ENCODE assay signal across 9 cellular contexts in genomic region chr7:93890041-93890463, GRCh38. TPM values are rescaled to one million over a fixed set of nuclear protein-coding genes. Genes with fewer than 3 reads are reported as not detected.
DNase-seq lines count a peak whose midpoint lies in the region; ATAC-seq and TF ChIP-seq lines count a peak whose summit lies in the region.
"Had no signal": no experiment of that assay in that cellular context is flagged by ENCODE, and none has a peak within 500 bp of the region (broad histone marks: within the 10 kb centered on the region; RNA-seq: fewer than 3 reads in every experiment).

No MANE protein-coding gene starts in this region.

- H2AFZ ChIP-seq in neuron (ENCODE audit: low read depth, low read length) = peak overlapping the region; percentile 95

- H3K4me3 ChIP-seq in fibroblast of mammary gland (ENCODE audit: control insufficient read depth, low read depth, low read length) (peak overlapping the region; percentile 79), neuron (ENCODE audit: low read length) (peak overlapping the region; percentile 75)

- no peaks in the 10 kb centered on the region for H3K4me1 ChIP-seq in neuron (ENCODE audit: insufficient read depth, low read length)

- H3K27me3 ChIP-seq in neuron (ENCODE audit: insufficient read depth, low read length) = no peaks in the 10 kb centered on the region

- H3K9me3 ChIP-seq in neuron (ENCODE audit: low read length) = no peaks in the 10 kb centered on the region

- ATAC-seq in HG02798 (IDR thresholded peaks at IDR 0.05; ENCODE audit: poor library complexity, unreplicated experiment) = peak; percentile 57

- H3K36me3 ChIP-seq in neuron (ENCODE audit: insufficient read depth, low read length) = peaks cover 2% of the 10 kb centered on the region

- DNase-seq in activated CD4-positive, alpha-beta T cell treated with anti-CD3 and anti-CD28 coated beads for 48 hours = peak; percentile 11
- DNase-seq in activated CD4-positive, alpha-beta T cell treated with anti-CD3 and anti-CD28 coated beads for 1 hour = no peak
- DNase-seq in SK-N-DZ (ENCODE audit: low spot score) = peak; percentile 15
- peak; percentile 66 for DNase-seq in fibroblast of mammary gland (ENCODE audit: low read depth)
- DNase-seq in amygdala (lab: John Stamatoyannopoulos, UW) = no peak
- DNase-seq in epidermal melanocyte (ENCODE audit: insufficient read length, low spot score) = no peak

- no peak for TF ChIP-seq CTCF in fibroblast of mammary gland (conservative IDR thresholded peaks at IDR 0.05; ENCODE audit: control insufficient read depth, insufficient read depth, low read depth, low read length)

RNA-seq across cellular contexts. Expression of gene TFPI2, which starts 0.5 kb away (rescaled TPM):
- polyA plus RNA-seq in SK-N-DZ (2014; cell fraction: cytosol; rRNA removed) = not detected in 2 replicates
- 0.96 TPM in 1 of 2 replicates, not detected in the other for polyA plus RNA-seq in SK-N-DZ (2014; cell fraction: nucleus; rRNA removed)

RNA-seq across cellular contexts. Expression of gene GNGT1, which starts 16.3 kb away (rescaled TPM):
- 0.83 TPM in 1 of 2 replicates, not detected in the other for polyA plus RNA-seq in SK-N-DZ (2014; cell fraction: cytosol; rRNA removed)
- 0.51 and 2.5 TPM in 2 replicates for polyA plus RNA-seq in SK-N-DZ (2014; cell fraction: nucleus; rRNA removed)
- polyA plus RNA-seq: adipose tissue had no signal

RNA-seq across cellular contexts. Expression of gene GNG11, which starts 31.5 kb away (rescaled TPM):
- not detected in 2 replicates for polyA plus RNA-seq in SK-N-DZ (2014; cell fraction: cytosol; rRNA removed)
- polyA plus RNA-seq in SK-N-DZ (2014; cell fraction: nucleus; rRNA removed) = 0.07 TPM in 1 of 2 replicates, not detected in the other

Comparison
In these comparisons a context has a peak if more than half of its experiments do, and no peak if none do; other contexts are left out.
1. DNase-seq: peak in activated CD4-positive, alpha-beta T cell treated with anti-CD3 and anti-CD28 coated beads for 48 hours (single experiment), SK-N-DZ (single experiment) and fibroblast of mammary gland (single experiment); none in activated CD4-positive, alpha-beta T cell treated with anti-CD3 and anti-CD28 coated beads for 1 hour (single experiment), amygdala (0 of 56) and epidermal melanocyte (single experiment).